Comparison of ENCODE assay signal across 8 cellular contexts in the genomic region with DNA sequence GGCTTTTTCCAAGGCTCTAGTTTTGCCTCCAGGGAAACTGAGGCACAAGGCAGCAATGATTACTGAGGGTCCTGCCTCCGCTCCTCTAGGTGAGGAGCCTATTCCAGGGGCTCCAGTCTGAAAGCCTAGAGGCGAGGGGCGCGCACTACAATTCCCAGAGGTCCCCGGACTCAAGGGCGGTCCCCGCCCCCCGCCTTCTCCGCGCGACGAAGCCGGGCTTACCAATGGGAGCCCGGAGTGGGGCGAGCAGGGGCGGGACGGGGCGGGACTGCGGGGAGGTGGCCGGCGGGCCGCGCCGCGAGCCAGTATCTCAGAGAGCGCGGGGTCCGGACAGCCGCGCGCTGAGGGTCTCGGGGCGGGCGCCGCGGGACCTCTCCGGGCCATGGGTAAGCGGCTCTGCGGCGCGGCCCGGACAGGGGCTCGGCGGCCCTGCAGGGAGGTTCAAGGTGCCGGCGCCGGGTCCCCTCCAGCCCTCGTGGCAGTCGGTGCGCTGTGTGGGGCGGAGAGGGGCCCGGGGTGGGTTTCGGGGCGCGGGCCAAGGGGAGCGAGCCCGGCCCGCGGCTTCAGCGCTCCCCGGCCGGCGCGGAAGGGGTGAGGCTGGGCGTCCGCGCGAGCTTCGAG. TPM values are rescaled to one million over a fixed set of nuclear protein-coding genes. Genes with fewer than 3 reads are reported as not detected.
DNase-seq lines count a peak whose midpoint lies in the region; ATAC-seq, FAIRE-seq and TF ChIP-seq lines count a peak whose summit lies in the region.

A gene with protein sequence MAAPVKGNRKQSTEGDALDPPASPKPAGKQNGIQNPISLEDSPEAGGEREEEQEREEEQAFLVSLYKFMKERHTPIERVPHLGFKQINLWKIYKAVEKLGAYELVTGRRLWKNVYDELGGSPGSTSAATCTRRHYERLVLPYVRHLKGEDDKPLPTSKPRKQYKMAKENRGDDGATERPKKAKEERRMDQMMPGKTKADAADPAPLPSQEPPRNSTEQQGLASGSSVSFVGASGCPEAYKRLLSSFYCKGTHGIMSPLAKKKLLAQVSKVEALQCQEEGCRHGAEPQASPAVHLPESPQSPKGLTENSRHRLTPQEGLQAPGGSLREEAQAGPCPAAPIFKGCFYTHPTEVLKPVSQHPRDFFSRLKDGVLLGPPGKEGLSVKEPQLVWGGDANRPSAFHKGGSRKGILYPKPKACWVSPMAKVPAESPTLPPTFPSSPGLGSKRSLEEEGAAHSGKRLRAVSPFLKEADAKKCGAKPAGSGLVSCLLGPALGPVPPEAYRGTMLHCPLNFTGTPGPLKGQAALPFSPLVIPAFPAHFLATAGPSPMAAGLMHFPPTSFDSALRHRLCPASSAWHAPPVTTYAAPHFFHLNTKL (plus strand): TSS at position 308 of the 621 bp plus-strand sequence. CDS start 75 bp downstream, at position 383.

- H3K4me1 Mint-ChIP-seq in WTC11: peaks cover 58% of the 10 kb centered on the region

- no peaks in the 10 kb centered on the region for H3K36me3 Mint-ChIP-seq in WTC11

- H3K4me3 Mint-ChIP-seq in WTC11: peak within 1 kb of the TSS; percentile 82

- H3K36me3 ChIP-seq in bronchial epithelial cell (ENCODE audit: control insufficient read depth, insufficient read depth, low read length): no peaks in the 10 kb centered on the region

- H3K9me3 Mint-ChIP-seq in WTC11: no peaks in the 10 kb centered on the region

- no peaks in the 10 kb centered on the region for H3K27me3 ChIP-seq in bronchial epithelial cell (ENCODE audit: control insufficient read depth, insufficient read depth, low read length)

- POLR2A ChIA-PET in WTC11 (lab: Charles Lee): interaction anchor here (1.4 to 2.5 kb wide), 2 partner anchors 11 to 14 kb away, joined by 3 to 9 read pairs; no protein-coding TSS in a partner anchor

- peaks cover 19% of the 10 kb centered on the region for H3K27me3 Mint-ChIP-seq in WTC11 (ENCODE audit: low read depth)

- no peak for FAIRE-seq in bronchial epithelial cell (lab: Jason Lieb, UNC)

- TF ChIP-seq CTCF in WTC11 (IDR thresholded peaks at IDR 0.05) (no peak), bronchial epithelial cell (IDR thresholded peaks at IDR 0.05; ENCODE audit: insufficient read depth, low read length, severe bottlenecking) (no peak)

- DNase-seq in AG08395 (ENCODE audit: low spot score) (peak; percentile 86), NCI-H2196 treated with DMSO at 0.1 percent for 48 hours (lab: John Stamatoyannopoulos, UW; ENCODE audit: unreplicated experiment) (peak; percentile 62), WTC11 (ENCODE audit: low spot score) (peak; percentile 96), bronchial epithelial cell (ENCODE audit: low read depth) (peak; percentile 67), iris pigment epithelial cell (ENCODE audit: low read depth) (peak; percentile 92)
- peak; percentile 78 to 92 for DNase-seq in stimulated activated CD4-positive, alpha-beta T cell treated with anti-CD3 and anti-CD28 coated beads, Interleukin-12 subunit alpha, Interleukin-12 subunit beta, amount 100 ng/mL, for 24 hours (ENCODE audit: low read depth in 2 of 2)

- no peak within 1 kb of the TSS for H3K27ac Mint-ChIP-seq in WTC11

- CTCF ChIA-PET in WTC11 (lab: Charles Lee): interaction anchor here (1.1 to 6.7 kb wide), 4 partner anchors 8 to 26 kb away, joined by 3 to 117 read pairs (median 62); no protein-coding TSS in a partner anchor

- H3K4me3 ChIP-seq in bronchial epithelial cell (ENCODE audit: low read depth, low read length): peak within 1 kb of the TSS; percentile 51

- ATAC-seq in GM18873 (IDR thresholded peaks at IDR 0.05; ENCODE audit: low FRiP score, unreplicated experiment): peak; percentile 33
- peak; percentile 45 for ATAC-seq in HG03139 (IDR thresholded peaks at IDR 0.05; ENCODE audit: unreplicated experiment)
- ATAC-seq in WTC11: peak; percentile 76

TF ChIP-seq in WTC11, 78 proteins besides CTCF, POLR2A, EP300 and RAD21:
- TF ChIP-seq TP53 (CRISPR knock-in tag; IDR thresholded peaks at IDR 0.05) (no peak), SP1 (CRISPR knock-in tag; conservative IDR thresholded peaks at IDR 0.05) (peak; percentile 98), NFYB (CRISPR knock-in tag; conservative IDR thresholded peaks at IDR 0.05; ENCODE audit: low read depth) (peak; percentile 77), RORB (CRISPR knock-in tag; IDR thresholded peaks at IDR 0.05) (no peak)
- TF ChIP-seq, protein P1, sequence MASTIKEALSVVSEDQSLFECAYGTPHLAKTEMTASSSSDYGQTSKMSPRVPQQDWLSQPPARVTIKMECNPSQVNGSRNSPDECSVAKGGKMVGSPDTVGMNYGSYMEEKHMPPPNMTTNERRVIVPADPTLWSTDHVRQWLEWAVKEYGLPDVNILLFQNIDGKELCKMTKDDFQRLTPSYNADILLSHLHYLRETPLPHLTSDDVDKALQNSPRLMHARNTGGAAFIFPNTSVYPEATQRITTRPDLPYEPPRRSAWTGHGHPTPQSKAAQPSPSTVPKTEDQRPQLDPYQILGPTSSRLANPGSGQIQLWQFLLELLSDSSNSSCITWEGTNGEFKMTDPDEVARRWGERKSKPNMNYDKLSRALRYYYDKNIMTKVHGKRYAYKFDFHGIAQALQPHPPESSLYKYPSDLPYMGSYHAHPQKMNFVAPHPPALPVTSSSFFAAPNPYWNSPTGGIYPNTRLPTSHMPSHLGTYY (CRISPR knock-in tag; IDR thresholded peaks at IDR 0.05): no peak
- TF ChIP-seq, protein P2, sequence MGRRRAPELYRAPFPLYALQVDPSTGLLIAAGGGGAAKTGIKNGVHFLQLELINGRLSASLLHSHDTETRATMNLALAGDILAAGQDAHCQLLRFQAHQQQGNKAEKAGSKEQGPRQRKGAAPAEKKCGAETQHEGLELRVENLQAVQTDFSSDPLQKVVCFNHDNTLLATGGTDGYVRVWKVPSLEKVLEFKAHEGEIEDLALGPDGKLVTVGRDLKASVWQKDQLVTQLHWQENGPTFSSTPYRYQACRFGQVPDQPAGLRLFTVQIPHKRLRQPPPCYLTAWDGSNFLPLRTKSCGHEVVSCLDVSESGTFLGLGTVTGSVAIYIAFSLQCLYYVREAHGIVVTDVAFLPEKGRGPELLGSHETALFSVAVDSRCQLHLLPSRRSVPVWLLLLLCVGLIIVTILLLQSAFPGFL (CRISPR knock-in tag; IDR thresholded peaks at IDR 0.05; ENCODE audit: borderline replicate concordance): no peak
- TF ChIP-seq, protein P3, sequence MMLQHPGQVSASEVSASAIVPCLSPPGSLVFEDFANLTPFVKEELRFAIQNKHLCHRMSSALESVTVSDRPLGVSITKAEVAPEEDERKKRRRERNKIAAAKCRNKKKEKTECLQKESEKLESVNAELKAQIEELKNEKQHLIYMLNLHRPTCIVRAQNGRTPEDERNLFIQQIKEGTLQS (CRISPR knock-in tag; conservative IDR thresholded peaks at IDR 0.05): no peak
- TF ChIP-seq, protein P4, sequence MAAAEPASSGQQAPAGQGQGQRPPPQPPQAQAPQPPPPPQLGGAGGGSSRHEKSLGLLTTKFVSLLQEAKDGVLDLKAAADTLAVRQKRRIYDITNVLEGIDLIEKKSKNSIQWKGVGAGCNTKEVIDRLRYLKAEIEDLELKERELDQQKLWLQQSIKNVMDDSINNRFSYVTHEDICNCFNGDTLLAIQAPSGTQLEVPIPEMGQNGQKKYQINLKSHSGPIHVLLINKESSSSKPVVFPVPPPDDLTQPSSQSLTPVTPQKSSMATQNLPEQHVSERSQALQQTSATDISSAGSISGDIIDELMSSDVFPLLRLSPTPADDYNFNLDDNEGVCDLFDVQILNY (CRISPR knock-in tag; IDR thresholded peaks at IDR 0.05): 0 out of 2 replicates have a peak, but pooled peaks have one; percentile 39

RNA-seq across cellular contexts. Expression of the gene that starts here (rescaled TPM):
- 8.5 to 13.9 TPM (median 10.1 TPM) in 3 replicates for total RNA-seq in WTC11 (2021)
- total RNA-seq in bronchial epithelial cell: 2.9 and 3.7 TPM in 2 replicates

Comparison
In these comparisons a context has a peak if more than half of its experiments do, and no peak if none do; other contexts are left out.
1. Peak in every context shown above with its lines: DNase-seq, ATAC-seq and H3K4me3 ChIP-seq.